Comparison of ENCODE assay signal across 8 cellular contexts in the genomic region with DNA sequence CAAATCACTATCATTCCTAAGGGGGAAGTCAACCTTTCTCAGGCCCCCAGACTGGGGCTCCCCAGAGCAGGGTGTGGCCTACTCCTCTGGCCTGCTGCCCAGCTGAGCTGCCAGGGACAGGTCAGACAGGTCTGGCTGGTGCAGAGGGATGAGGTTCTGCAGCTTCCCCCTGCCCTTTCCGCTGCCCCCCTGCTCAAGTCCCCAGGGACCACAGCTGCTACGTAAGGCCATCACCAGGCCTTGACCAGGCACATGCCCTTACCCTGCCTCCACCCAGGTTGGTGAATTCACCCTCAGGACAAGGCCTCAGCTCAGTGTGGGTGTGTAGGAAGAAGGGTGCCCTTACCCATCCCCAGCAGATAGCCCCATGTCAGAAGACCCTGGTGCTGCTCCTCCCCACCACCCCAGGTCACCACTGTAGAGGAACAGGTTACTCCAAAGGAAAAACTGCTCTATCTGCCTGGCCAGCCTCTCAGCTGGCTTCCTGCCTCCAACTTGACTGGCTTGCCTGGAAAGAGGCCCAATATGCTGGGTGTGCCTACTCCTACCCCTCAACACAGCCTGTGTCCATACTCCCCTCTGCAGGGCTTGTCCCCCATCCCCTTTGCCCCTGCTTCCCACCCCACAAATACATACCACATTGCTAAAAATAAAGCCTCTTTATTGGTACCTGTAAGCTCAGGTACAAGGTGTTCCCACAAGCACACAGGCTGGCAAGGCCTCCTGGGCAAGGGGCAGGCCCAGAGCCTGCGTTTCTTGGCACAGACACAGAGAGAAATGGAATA. TPM values are rescaled to one million over a fixed set of nuclear protein-coding genes. Genes with fewer than 3 reads are reported as not detected.
DNase-seq lines count a peak whose midpoint lies in the region; ATAC-seq and TF ChIP-seq lines count a peak whose summit lies in the region.

No MANE protein-coding gene starts in this region.

- no peak for DNase-seq in AG04450 (ENCODE audit: low read depth, low spot score)
- peak; percentile 72 for DNase-seq in HT-29 (ENCODE audit: low spot score)
- no peak for DNase-seq in central memory CD8-positive, alpha-beta T cell (ENCODE audit: low spot score in 2 of 2)
- DNase-seq in mucosa of descending colon: peak; percentile 86 to 94 (median 92)
- DNase-seq in superior temporal gyrus (ENCODE audit: extremely low spot score): no peak

- H3K36me3 ChIP-seq in mucosa of descending colon (ENCODE audit: low read depth): no peaks in the 10 kb centered on the region

- peaks cover 26% of the 10 kb centered on the region for H3K4me1 Mint-ChIP-seq in central memory CD8-positive, alpha-beta T cell

- H3K9me3 ChIP-seq in AG04450 (ENCODE audit: control insufficient read depth, insufficient read depth, low read length) (no peaks in the 10 kb centered on the region; the same call in 1 of the 2 replicates), mucosa of descending colon (no peaks in the 10 kb centered on the region)

- H3K4me3 ChIP-seq in AG04450 (ENCODE audit: low read depth, low read length): no peak overlapping the region
- no peak overlapping the region for H3K4me3 ChIP-seq in mucosa of descending colon

- POLR2A ChIA-PET in AG04450 (lab: Yijun Ruan, JAX): no interaction called here

- ATAC-seq in central memory CD8-positive, alpha-beta T cell (replicated peaks; ENCODE audit: extremely low read depth, poor library complexity, severe bottlenecking): no peak
- peak; percentile 77 for ATAC-seq in mucosa of descending colon
- no peak for ATAC-seq in GM19395 (IDR thresholded peaks at IDR 0.05; ENCODE audit: unreplicated experiment)
- no peak for ATAC-seq in GM19463 (IDR thresholded peaks at IDR 0.05; ENCODE audit: unreplicated experiment)
- ATAC-seq in HG03135 (IDR thresholded peaks at IDR 0.05; ENCODE audit: unreplicated experiment): no peak

- TF ChIP-seq CTCF in AG04450 (IDR thresholded peaks at IDR 0.05; ENCODE audit: low read depth, low read length): no peak
- TF ChIP-seq CTCF in mucosa of descending colon (IDR thresholded peaks at IDR 0.05): no peak

- H3K4me3 Mint-ChIP-seq in central memory CD8-positive, alpha-beta T cell: peak overlapping the region; percentile 29

- intact Hi-C loops in mucosa of descending colon (cut with DNase I, micrococcal nuclease): loop anchor here in 1 of 2 donors (5.0 kb wide), 1 partner anchor 41 kb away; no protein-coding TSS in a partner anchor

- H3K27me3 Mint-ChIP-seq in central memory CD8-positive, alpha-beta T cell: no peaks in the 10 kb centered on the region

- no peaks in the 10 kb centered on the region for H3K27me3 ChIP-seq in AG04450 (ENCODE audit: control insufficient read depth, insufficient read depth, low read length)

- H3K9me3 Mint-ChIP-seq in central memory CD8-positive, alpha-beta T cell: no peaks in the 10 kb centered on the region

- peak overlapping the region; percentile 67 for H3K27ac Mint-ChIP-seq in central memory CD8-positive, alpha-beta T cell (ENCODE audit: low read depth)

- CTCF ChIA-PET in AG04450 (lab: Charles Lee): interaction anchor here (1.4 to 2.3 kb wide), 4 partner anchors 15 to 150 kb away, joined by 3 to 9 read pairs (median 4); no protein-coding TSS in a partner anchor

- peak overlapping the region; percentile 11 for H3K27ac ChIP-seq in AG04450 (ENCODE audit: low read depth, low read length)

- peaks cover 38% of the 10 kb centered on the region for H3K4me1 ChIP-seq in mucosa of descending colon (ENCODE audit: low read depth)

- peaks cover 70% of the 10 kb centered on the region for H3K36me3 Mint-ChIP-seq in central memory CD8-positive, alpha-beta T cell (ENCODE audit: insufficient read depth)

RNA-seq across cellular contexts. Expression of a gene that starts 12.0 kb away (rescaled TPM):
- 5.9 and 6.8 TPM in 2 replicates for polyA plus RNA-seq in AG04450 (2011; rRNA removed)
- 12.4 and 17.8 TPM in 2 replicates for polyA minus RNA-seq in AG04450 (2011; rRNA and poly(A)+ RNA removed)
- 53.6 and 55.3 TPM in 2 replicates for total RNA-seq in HT-29 (2014; rRNA removed; shearing (Covaris generic))
- total RNA-seq in mucosa of descending colon: 10 to 100 TPM; 16.9 to 38.8 (median 21.4) TPM

RNA-seq across cellular contexts. Expression of a gene that starts 33.9 kb away (rescaled TPM):
- polyA plus RNA-seq in AG04450 (2011; rRNA removed): 1.6 and 2.8 TPM in 2 replicates
- 3.0 and 4.2 TPM in 2 replicates for polyA minus RNA-seq in AG04450 (2011; rRNA and poly(A)+ RNA removed)
- 1.6 and 2.1 TPM in 2 replicates for total RNA-seq in HT-29 (2014; rRNA removed; shearing (Covaris generic))
- total RNA-seq in mucosa of descending colon: 10 to 100 TPM in 1 of 3 donors, 1 to 10 TPM in 2; 6.2 to 11.1 (median 7.2) TPM

RNA-seq across cellular contexts. Expression of a gene that starts 34.0 kb away (rescaled TPM):
- 43.7 and 47.6 TPM in 2 replicates for polyA plus RNA-seq in AG04450 (2011; rRNA removed)
- 45.7 and 60.5 TPM in 2 replicates for polyA minus RNA-seq in AG04450 (2011; rRNA and poly(A)+ RNA removed)
- total RNA-seq in HT-29 (2014; rRNA removed; shearing (Covaris generic)): 66.5 and 67.1 TPM in 2 replicates
- total RNA-seq in mucosa of descending colon: 100 to 1,000 TPM in 1 of 3 donors, 10 to 100 TPM in 2; 93.5 to 122 (median 94.7) TPM

RNA-seq across cellular contexts. Expression of a gene that starts 51.0 kb away (rescaled TPM):
- polyA plus RNA-seq in AG04450 (2011; rRNA removed): 0.02 TPM in 1 of 2 replicates, not detected in the other
- 0.05 TPM in 1 of 2 replicates, not detected in the other for polyA minus RNA-seq in AG04450 (2011; rRNA and poly(A)+ RNA removed)
- total RNA-seq in HT-29 (2014; rRNA removed; shearing (Covaris generic)): not detected in 2 replicates
- under 1 TPM in 1 of 3 donors, not detected in 2; 0.31 TPM for total RNA-seq in mucosa of descending colon

Comparison
In these comparisons a context has a peak if more than half of its experiments do, and no peak if none do; other contexts are left out.
1. DNase-seq: peak in HT-29 (single experiment) and mucosa of descending colon (3 of 3); none in AG04450 (single experiment), central memory CD8-positive, alpha-beta T cell (0 of 2) and superior temporal gyrus (single experiment).